1 cellular context compared by ENCODE assay signal in genomic region chr3:138197058-138197457, GRCh38.
TF ChIP-seq lines count a peak whose summit lies in the region.

No MANE protein-coding gene starts in this region.

TF ChIP-seq in GM12878, 131 proteins besides CTCF, POLR2A, EP300 and RAD21:
- TF ChIP-seq EGR1 (IDR thresholded peaks at IDR 0.05; ENCODE audit: borderline replicate concordance in 1 of 2, low read depth in 2 of 2, low read length in 2 of 2), result no peak
- no peak for TF ChIP-seq PAX8 (IDR thresholded peaks at IDR 0.05)
- peak; percentile 96 for TF ChIP-seq REST (IDR thresholded peaks at IDR 0.05; ENCODE audit: low read depth, low read length)
- TF ChIP-seq RB1 (IDR thresholded peaks at IDR 0.05; ENCODE audit: borderline replicate concordance), result no peak
- TF ChIP-seq E4F1 (IDR thresholded peaks at IDR 0.05; ENCODE audit: borderline replicate concordance, partially characterized antibody), result no peak
- TF ChIP-seq, protein P1, sequence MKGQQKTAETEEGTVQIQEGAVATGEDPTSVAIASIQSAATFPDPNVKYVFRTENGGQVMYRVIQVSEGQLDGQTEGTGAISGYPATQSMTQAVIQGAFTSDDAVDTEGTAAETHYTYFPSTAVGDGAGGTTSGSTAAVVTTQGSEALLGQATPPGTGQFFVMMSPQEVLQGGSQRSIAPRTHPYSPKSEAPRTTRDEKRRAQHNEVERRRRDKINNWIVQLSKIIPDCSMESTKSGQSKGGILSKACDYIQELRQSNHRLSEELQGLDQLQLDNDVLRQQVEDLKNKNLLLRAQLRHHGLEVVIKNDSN (IDR thresholded peaks at IDR 0.05; ENCODE audit: borderline replicate concordance, extremely low read length, insufficient read depth, low read depth, low read length), result no peak
- TF ChIP-seq TCF7 (IDR thresholded peaks at IDR 0.05; ENCODE audit: borderline replicate concordance), result no peak
